ENCODE assay signal across 38 cellular contexts in genomic region chr16:55072976-55073375, GRCh38.
"Had no signal": no experiment of that assay in that cellular context is flagged by ENCODE, and none has a peak within 500 bp of the region (broad histone marks: within the 10 kb centered on the region; RNA-seq: fewer than 3 reads in every experiment).

No MANE protein-coding gene starts in this region.

- H3K27me3 Mint-ChIP-seq: activated naive CD4-positive, alpha-beta T cell treated with anti-CD3 and anti-CD28 coated beads, Interleukin-2, amount 10 ng/mL, durations not matched to agents 7 days and 5 days; activated naive CD4-positive, alpha-beta T cell treated with anti-CD3 and anti-CD28 coated beads, Interleukin-2, amount 50 U/mL, for 24 hours; activated naive CD8-positive, alpha-beta T cell treated with anti-CD3 and anti-CD28 coated beads, Interleukin-2, amount 10 ng/mL, durations not matched to agents 7 days and 5 days had no signal

- H3K4me1 ChIP-seq: adrenal gland, ascending aorta, body of pancreas, breast epithelium had no signal

- H3K4me1 Mint-ChIP-seq: activated naive CD4-positive, alpha-beta T cell treated with anti-CD3 and anti-CD28 coated beads, Interleukin-2, amount 10 ng/mL, durations not matched to agents 7 days and 5 days; activated naive CD4-positive, alpha-beta T cell treated with anti-CD3 and anti-CD28 coated beads, Interleukin-2, amount 50 U/mL, for 24 hours; activated naive CD8-positive, alpha-beta T cell treated with anti-CD3 and anti-CD28 coated beads for 36 hours; activated naive CD8-positive, alpha-beta T cell treated with anti-CD3 and anti-CD28 coated beads, Interleukin-2, amount 50 U/mL, for 24 hours; activated T-helper 17 cell treated with anti-CD3 and anti-CD28 coated beads, Interleukin-2, amount 50 U/mL, for 72 hours; central memory CD8-positive, alpha-beta T cell had no signal

- H3K4me3 Mint-ChIP-seq: activated naive CD4-positive, alpha-beta T cell treated with anti-CD3 and anti-CD28 coated beads for 36 hours; activated naive CD4-positive, alpha-beta T cell treated with anti-CD3 and anti-CD28 coated beads, Interleukin-2, amount 10 ng/mL, durations not matched to agents 7 days and 5 days; activated naive CD4-positive, alpha-beta T cell treated with anti-CD3 and anti-CD28 coated beads, Interleukin-2, amount 50 U/mL, for 24 hours; activated naive CD8-positive, alpha-beta T cell; activated naive CD8-positive, alpha-beta T cell treated with anti-CD3 and anti-CD28 coated beads for 36 hours; activated naive CD8-positive, alpha-beta T cell treated with anti-CD3 and anti-CD28 coated beads, Interleukin-2, amount 10 ng/mL, durations not matched to agents 7 days and 5 days; activated naive CD8-positive, alpha-beta T cell treated with anti-CD3 and anti-CD28 coated beads, Interleukin-2, amount 50 U/mL, for 24 hours; activated T-cell treated with anti-CD3 and anti-CD28 coated beads, Interleukin-2, amount 50 U/mL, for 4 hours; activated T-cell treated with anti-CD3 and anti-CD28 coated beads, Interleukin-2, amount 50 U/mL, for 72 hours; activated T-helper 1 cell treated with anti-CD3 and anti-CD28 coated beads, Interleukin-12 subunit alpha, Interleukin-12 subunit beta, Interleukin-2, Interleukin-4 antibody, amounts not matched to agents 30 ng/mL and 10 ng/mL and 1 ng/mL, durations not matched to agents 14 hours and 24 hours and 36 hours; activated T-helper 17 cell treated with anti-CD3 and anti-CD28 coated beads, Interleukin-2, amount 50 U/mL, for 72 hours; brain; central memory CD8-positive, alpha-beta T cell had no signal

- H3K27me3 ChIP-seq: adrenal gland, ascending aorta, body of pancreas, brain microvascular endothelial cell, breast epithelium, cardiac muscle cell had no signal

- H3K9me3 ChIP-seq: adrenal gland, body of pancreas, breast epithelium had no signal

- FAIRE-seq: astrocyte, bronchial epithelial cell had no signal

- H3K27ac ChIP-seq: adrenal gland, ascending aorta, body of pancreas, brain microvascular endothelial cell, breast epithelium, cardiac muscle cell had no signal

- H3K9me3 Mint-ChIP-seq: activated naive CD4-positive, alpha-beta T cell treated with anti-CD3 and anti-CD28 coated beads for 36 hours; activated naive CD4-positive, alpha-beta T cell treated with anti-CD3 and anti-CD28 coated beads, Interleukin-2, amount 10 ng/mL, durations not matched to agents 7 days and 5 days; activated naive CD4-positive, alpha-beta T cell treated with anti-CD3 and anti-CD28 coated beads, Interleukin-2, amount 50 U/mL, for 24 hours; activated naive CD8-positive, alpha-beta T cell treated with anti-CD3 and anti-CD28 coated beads for 36 hours; activated T-cell treated with anti-CD3 and anti-CD28 coated beads, Interleukin-2, amount 50 U/mL, for 4 hours; activated T-cell treated with anti-CD3 and anti-CD28 coated beads, Interleukin-2, amount 50 U/mL, for 72 hours; activated T-helper 1 cell treated with anti-CD3 and anti-CD28 coated beads, Interleukin-12 subunit alpha, Interleukin-12 subunit beta, Interleukin-2, Interleukin-4 antibody, amounts not matched to agents 30 ng/mL and 10 ng/mL and 1 ng/mL, durations not matched to agents 14 hours and 24 hours and 36 hours; activated T-helper 17 cell treated with anti-CD3 and anti-CD28 coated beads, Interleukin-2, amount 50 U/mL, for 72 hours; activated T-helper 2 cell treated with anti-CD3 and anti-CD28 coated beads, Interferon-gamma antibody, Interleukin-2, Interleukin-4, amounts not matched to agents 10 μg/mL and 5 μg/mL and 100 μg/mL, durations not matched to agents 14 hours and 24 hours and 36 hours; central memory CD8-positive, alpha-beta T cell had no signal

- H3K36me3 ChIP-seq: adrenal gland, ascending aorta, brain microvascular endothelial cell, breast epithelium, cardiac muscle cell had no signal

- H3K36me3 Mint-ChIP-seq: activated naive CD4-positive, alpha-beta T cell treated with anti-CD3 and anti-CD28 coated beads, Interleukin-2, amount 10 ng/mL, durations not matched to agents 7 days and 5 days; activated naive CD4-positive, alpha-beta T cell treated with anti-CD3 and anti-CD28 coated beads, Interleukin-2, amount 50 U/mL, for 24 hours; activated naive CD4-positive, alpha-beta T cell treated with anti-CD3 and anti-CD28 coated beads, Interleukin-2, amount 50 U/mL, for 72 hours; activated naive CD8-positive, alpha-beta T cell; activated naive CD8-positive, alpha-beta T cell treated with anti-CD3 and anti-CD28 coated beads for 36 hours; activated naive CD8-positive, alpha-beta T cell treated with anti-CD3 and anti-CD28 coated beads, Interleukin-2, amount 10 ng/mL, durations not matched to agents 7 days and 5 days; brain had no signal

- DNase-seq: activated effector memory CD4-positive, alpha-beta T cell treated with anti-CD3 and anti-CD28 coated beads, Interleukin-2, amount 50 U/mL, for 16 hours; activated effector memory CD4-positive, alpha-beta T cell treated with Interleukin-2 at 50 U/mL for 16 hours; activated gamma-delta T cell; activated gamma-delta T cell treated with Interleukin-2 at 50 U/mL for 16 hours; activated naive CD4-positive, alpha-beta T cell; activated naive CD4-positive, alpha-beta T cell treated with anti-CD3 and anti-CD28 coated beads for 36 hours; activated naive CD4-positive, alpha-beta T cell treated with anti-CD3 and anti-CD28 coated beads, Interleukin-2, amount 10 ng/mL, durations not matched to agents 7 days and 5 days; activated naive CD4-positive, alpha-beta T cell treated with anti-CD3 and anti-CD28 coated beads, Interleukin-2, amount 50 U/mL, for 16 hours; activated naive CD4-positive, alpha-beta T cell treated with Interleukin-2 at 50 U/mL for 16 hours; activated naive CD8-positive, alpha-beta T cell treated with anti-CD3 and anti-CD28 coated beads for 36 hours; activated naive CD8-positive, alpha-beta T cell treated with anti-CD3 and anti-CD28 coated beads, Interleukin-2, amount 10 ng/mL, durations not matched to agents 7 days and 5 days; activated naive CD8-positive, alpha-beta T cell treated with anti-CD3 and anti-CD28 coated beads, Interleukin-2, amount 50 U/mL, for 24 hours; activated T-cell treated with anti-CD3 and anti-CD28 coated beads, Interleukin-2, amount 50 U/mL, for 4 hours; activated T-cell treated with anti-CD3 and anti-CD28 coated beads, Interleukin-2, amount 50 U/mL, for 48 hours; activated T-cell treated with anti-CD3 and anti-CD28 coated beads, Interleukin-2, amount 50 U/mL, for 72 hours; adrenal gland; amniotic stem cell; amygdala; anterior cingulate cortex; aorta; body of pancreas; brain microvascular endothelial cell; caudate nucleus; central memory CD4-positive, alpha-beta T cell; cerebellar nuclear complex had no signal

- H3K4me3 ChIP-seq: adrenal gland, ascending aorta, body of pancreas, breast epithelium, cardiac muscle cell had no signal

- ATAC-seq: activated naive CD4-positive, alpha-beta T cell treated with anti-CD3 and anti-CD28 coated beads, Interleukin-2, amount 50 U/mL, for 72 hours; activated naive CD8-positive, alpha-beta T cell treated with anti-CD3 and anti-CD28 coated beads, Interleukin-2, amount 50 U/mL, for 24 hours; activated T-cell treated with anti-CD3 and anti-CD28 coated beads, Interleukin-2, amount 50 U/mL, for 4 hours; activated T-cell treated with anti-CD3 and anti-CD28 coated beads, Interleukin-2, amount 50 U/mL, for 72 hours; activated T-helper 17 cell treated with anti-CD3 and anti-CD28 coated beads, Interleukin-2, amount 50 U/mL, for 72 hours; body of pancreas had no signal

- H3K27ac Mint-ChIP-seq: activated naive CD4-positive, alpha-beta T cell treated with anti-CD3 and anti-CD28 coated beads for 36 hours; activated naive CD4-positive, alpha-beta T cell treated with anti-CD3 and anti-CD28 coated beads, Interleukin-2, amount 10 ng/mL, durations not matched to agents 7 days and 5 days; activated naive CD4-positive, alpha-beta T cell treated with anti-CD3 and anti-CD28 coated beads, Interleukin-2, amount 50 U/mL, for 24 hours; activated naive CD4-positive, alpha-beta T cell treated with anti-CD3 and anti-CD28 coated beads, Interleukin-2, amount 50 U/mL, for 72 hours; activated naive CD8-positive, alpha-beta T cell; activated naive CD8-positive, alpha-beta T cell treated with anti-CD3 and anti-CD28 coated beads for 36 hours; activated naive CD8-positive, alpha-beta T cell treated with anti-CD3 and anti-CD28 coated beads, Interleukin-2, amount 10 ng/mL, durations not matched to agents 7 days and 5 days; activated naive CD8-positive, alpha-beta T cell treated with anti-CD3 and anti-CD28 coated beads, Interleukin-2, amount 50 U/mL, for 24 hours; activated T-cell treated with anti-CD3 and anti-CD28 coated beads, Interleukin-2, amount 50 U/mL, for 72 hours; activated T-helper 1 cell treated with anti-CD3 and anti-CD28 coated beads, Interleukin-12 subunit alpha, Interleukin-12 subunit beta, Interleukin-2, Interleukin-4 antibody, amounts not matched to agents 30 ng/mL and 10 ng/mL and 1 ng/mL, durations not matched to agents 14 hours and 24 hours and 36 hours; activated T-helper 17 cell treated with anti-CD3 and anti-CD28 coated beads, Interleukin-2, amount 50 U/mL, for 72 hours; activated T-helper 2 cell treated with anti-CD3 and anti-CD28 coated beads, Interferon-gamma antibody, Interleukin-2, Interleukin-4, amounts not matched to agents 10 μg/mL and 5 μg/mL and 100 μg/mL, durations not matched to agents 14 hours and 24 hours and 36 hours; brain had no signal
